Comparison of ENCODE assay signal across 20 cellular contexts in the genomic region with DNA sequence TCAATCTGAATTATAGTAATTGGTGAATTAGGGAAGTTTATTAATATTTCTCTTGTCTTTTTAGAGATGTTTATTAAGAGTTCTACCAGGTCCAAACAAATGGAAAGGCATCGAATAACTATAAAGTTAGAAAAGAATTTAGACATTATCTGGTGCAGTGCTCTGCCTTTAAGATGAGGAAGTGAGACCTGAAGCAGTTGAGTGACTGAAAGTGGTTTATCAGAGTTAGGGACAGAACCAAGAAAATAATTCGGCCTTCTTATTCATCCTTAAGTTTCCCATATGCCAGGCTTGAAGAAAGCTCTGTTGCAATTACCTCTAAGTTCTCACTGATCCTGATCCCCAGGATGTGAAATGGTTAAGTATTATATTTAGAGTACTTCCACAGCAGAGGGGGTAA.
DNase-seq lines count a peak whose midpoint lies in the region; ATAC-seq, FAIRE-seq and TF ChIP-seq lines count a peak whose summit lies in the region.
"Had no signal": no experiment of that assay in that cellular context is flagged by ENCODE, and none has a peak within 500 bp of the region (broad histone marks: within the 10 kb centered on the region; RNA-seq: fewer than 3 reads in every experiment).

No MANE protein-coding gene starts in this region.

- H3K27ac ChIP-seq in OCI-LY3 (ENCODE audit: low read length), result peak overlapping the region; percentile 49
- H3K27ac ChIP-seq in CD8-positive, alpha-beta memory T cell (ENCODE audit: low read depth, low read length), result no peak overlapping the region
- H3K27ac ChIP-seq: BLaER1, PC-9, RWPE1 had no signal

- no peaks in the 10 kb centered on the region for H3K27me3 ChIP-seq in OCI-LY3 (ENCODE audit: low read depth, low read length)
- no peaks in the 10 kb centered on the region for H3K27me3 ChIP-seq in CD8-positive, alpha-beta memory T cell (ENCODE audit: insufficient read depth, low read length, poor library complexity, severe bottlenecking)
- H3K27me3 ChIP-seq: BLaER1 had no signal

- H3K27ac Mint-ChIP-seq in T-helper 2 cell treated with Interferon-gamma antibody and Interleukin-4, amounts not matched to agents 5 μg/mL and 100 μg/mL, for 36 hours, result no peak overlapping the region
- no peak overlapping the region for H3K27ac Mint-ChIP-seq in CD8-positive, alpha-beta memory T cell
- H3K27ac Mint-ChIP-seq: CD4-positive, alpha-beta memory T cell; HFFc6 had no signal

- no peaks in the 10 kb centered on the region for H3K36me3 ChIP-seq in OCI-LY3 (replicated peaks; ENCODE audit: low read depth, low read length)
- no peaks in the 10 kb centered on the region for H3K36me3 ChIP-seq in CD8-positive, alpha-beta memory T cell (ENCODE audit: insufficient read depth, low read length)
- H3K36me3 ChIP-seq: BLaER1 had no signal

- H3K4me1 ChIP-seq in OCI-LY3 (ENCODE audit: low read length), result peaks cover 16% of the 10 kb centered on the region
- H3K4me1 ChIP-seq in CD8-positive, alpha-beta memory T cell (ENCODE audit: insufficient read depth, low read length), result no peaks in the 10 kb centered on the region
- H3K4me1 ChIP-seq: BLaER1 had no signal

- FAIRE-seq in GM12891 (lab: Jason Lieb, UNC), result no peak

- CTCF ChIA-PET in CD8-positive, alpha-beta memory T cell (lab: Charles Lee), result no interaction called here

- no peak for TF ChIP-seq POLR2A in GM12891 (IDR thresholded peaks at IDR 0.05; ENCODE audit: low read depth, low read length)

- no peaks in the 10 kb centered on the region for H3K9me3 ChIP-seq in OCI-LY3 (ENCODE audit: insufficient read depth, low read length)
- H3K9me3 ChIP-seq in CD8-positive, alpha-beta memory T cell (ENCODE audit: low read length), result no peaks in the 10 kb centered on the region
- H3K9me3 ChIP-seq: BLaER1 had no signal

- peak; percentile 65 for ATAC-seq in GM18868 (IDR thresholded peaks at IDR 0.05; ENCODE audit: unreplicated experiment)
- ATAC-seq in HG02938 (IDR thresholded peaks at IDR 0.05; ENCODE audit: unreplicated experiment), result peak; percentile 62

- no peaks in the 10 kb centered on the region for H3K36me3 Mint-ChIP-seq in T-helper 2 cell treated with Interferon-gamma antibody and Interleukin-4, amounts not matched to agents 5 μg/mL and 100 μg/mL, for 36 hours (ENCODE audit: low read depth)
- no peaks in the 10 kb centered on the region for H3K36me3 Mint-ChIP-seq in CD8-positive, alpha-beta memory T cell
- H3K36me3 Mint-ChIP-seq: CD4-positive, alpha-beta memory T cell had no signal

- 0 out of 2 replicates have a peak, but pooled peaks have one; percentile 6 for TF ChIP-seq CTCF in OCI-LY3 (IDR thresholded peaks at IDR 0.05; ENCODE audit: low read depth, low read length)

- H3K9ac ChIP-seq in OCI-LY3 (ENCODE audit: low read length), result peak overlapping the region; percentile 3; the same call in 1 of the 2 replicates
- H3K9ac ChIP-seq: BLaER1 had no signal

- H4K20me1 ChIP-seq in OCI-LY3 (ENCODE audit: insufficient read depth, low read length), result no peaks in the 10 kb centered on the region
- H4K20me1 ChIP-seq: BLaER1 had no signal

- H2AFZ ChIP-seq in OCI-LY3 (ENCODE audit: low read depth, low read length), result 0 out of 2 replicates have a peak overlapping the region, but pooled peaks have one; percentile 62
- H2AFZ ChIP-seq: PC-9 had no signal

- no peak for DNase-seq in GM12891 (ENCODE audit: insufficient read length, low spot score)
- DNase-seq in NK-92 (lab: John Stamatoyannopoulos, UW; ENCODE audit: unreplicated experiment), result no peak
- no peak for DNase-seq in T-helper 2 cell treated with Interferon-gamma antibody and Interleukin-4, amounts not matched to agents 5 μg/mL and 100 μg/mL, for 36 hours (ENCODE audit: low spot score)
- no peak for DNase-seq in activated CD4-positive, CD25-positive, alpha-beta regulatory T cell treated with anti-CD3 and anti-CD28 coated beads, Interleukin-2, amount 50 U/mL, for 72 hours
- no peak for DNase-seq in CD8-positive, alpha-beta memory T cell
- DNase-seq: CD4-positive, alpha-beta memory T cell; DMS53; H7; HFFc6; NCI-H1092 treated with DMSO at 0.1 percent for 48 hours; NCI-H146; NCI-H2029 treated with DMSO at 0.1 percent for 48 hours; NCI-H2171 treated with DMSO at 0.1 percent for 48 hours; PC-9; SIG-M5 had no signal

- H3K79me2 ChIP-seq in OCI-LY3 (ENCODE audit: low read length), result no peaks in the 10 kb centered on the region

- H3K4me1 Mint-ChIP-seq in T-helper 2 cell treated with Interferon-gamma antibody and Interleukin-4, amounts not matched to agents 5 μg/mL and 100 μg/mL, for 36 hours (ENCODE audit: low read depth), result no peaks in the 10 kb centered on the region
- no peaks in the 10 kb centered on the region for H3K4me1 Mint-ChIP-seq in CD8-positive, alpha-beta memory T cell
- H3K4me1 Mint-ChIP-seq: CD4-positive, alpha-beta memory T cell had no signal

- peaks cover 14% of the 10 kb centered on the region for H3K9me3 Mint-ChIP-seq in T-helper 2 cell treated with Interferon-gamma antibody and Interleukin-4, amounts not matched to agents 5 μg/mL and 100 μg/mL, for 36 hours
- peaks cover 2 to 30% (median 6%) of the 10 kb centered on the region in 5 donors for H3K9me3 Mint-ChIP-seq in CD8-positive, alpha-beta memory T cell

- POLR2A ChIA-PET in CD8-positive, alpha-beta memory T cell (lab: Charles Lee), result no interaction called here

- H3K4me3 ChIP-seq in OCI-LY3 (ENCODE audit: low read length), result peak overlapping the region; percentile 46
- H3K4me3 ChIP-seq in CD8-positive, alpha-beta memory T cell (ENCODE audit: low read length), result no peak overlapping the region
- H3K4me3 ChIP-seq: BLaER1, PC-9 had no signal

- no peaks in the 10 kb centered on the region for H3K27me3 Mint-ChIP-seq in T-helper 2 cell treated with Interferon-gamma antibody and Interleukin-4, amounts not matched to agents 5 μg/mL and 100 μg/mL, for 36 hours (ENCODE audit: low read depth)
- no peaks in the 10 kb centered on the region for H3K27me3 Mint-ChIP-seq in CD8-positive, alpha-beta memory T cell
- H3K27me3 Mint-ChIP-seq: CD4-positive, alpha-beta memory T cell had no signal

- H3K4me2 ChIP-seq in OCI-LY3 (ENCODE audit: low read length), result peak overlapping the region; percentile 73
- H3K4me2 ChIP-seq: BLaER1, PC-9 had no signal

- H3K4me3 Mint-ChIP-seq in T-helper 2 cell treated with Interferon-gamma antibody and Interleukin-4, amounts not matched to agents 5 μg/mL and 100 μg/mL, for 36 hours, result no peak overlapping the region
- no peak overlapping the region for H3K4me3 Mint-ChIP-seq in CD8-positive, alpha-beta memory T cell
- H3K4me3 Mint-ChIP-seq: CD4-positive, alpha-beta memory T cell; HFFc6 had no signal

TF ChIP-seq in GM12891, 5 proteins besides CTCF, POLR2A, EP300 and RAD21:
- TF ChIP-seq SPI1 (IDR thresholded peaks at IDR 0.05; ENCODE audit: low read depth, low read length) (peak; percentile 81), POU2F2 (IDR thresholded peaks at IDR 0.05; ENCODE audit: low read depth, low read length) (no peak)
